ENCODE assay signal across 22 cellular contexts in the genomic region with DNA sequence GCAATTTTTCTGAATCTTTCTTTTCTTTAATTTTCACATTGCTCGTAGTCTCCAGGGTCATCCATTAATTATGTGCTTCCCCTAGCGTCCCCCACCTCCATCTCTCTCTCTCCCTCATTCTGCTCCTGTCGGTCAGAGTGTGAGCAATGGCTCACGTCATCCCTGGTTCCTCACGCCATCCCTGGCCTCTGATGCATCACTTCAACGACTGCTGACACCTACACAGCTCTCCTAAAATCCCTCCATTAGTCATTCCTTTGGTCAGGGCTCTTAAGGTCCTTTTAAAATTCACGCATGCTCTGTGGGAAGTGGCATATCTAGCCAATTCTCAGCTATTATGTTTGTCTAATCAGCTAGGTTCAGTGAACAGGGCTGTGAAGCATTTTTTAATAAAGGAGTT. TPM values are rescaled to one million over a fixed set of nuclear protein-coding genes. Genes with fewer than 3 reads are reported as not detected.
"Had no signal": no experiment of that assay in that cellular context is flagged by ENCODE, and none has a peak within 500 bp of the region (broad histone marks: within the 10 kb centered on the region; RNA-seq: fewer than 3 reads in every experiment).

No MANE protein-coding gene starts in this region.

- H3K27ac Mint-ChIP-seq: activated B cell treated with CpG ODN at 0.5 μM for 24 hours; activated CD8-positive, alpha-beta T cell treated with anti-CD3 and anti-CD28 coated beads for 36 hours; activated naive CD4-positive, alpha-beta T cell treated with anti-CD3 and anti-CD28 coated beads, Interleukin-2, amount 50 U/mL, for 72 hours; dendritic cell treated with granulocyte-macrophage colony-stimulating factor and Interleukin-4, amounts not matched to agents 40 ng/mL and 50 ng/mL, for 4 days; progenitor cell of endocrine pancreas; stimulated activated memory B cell treated with anti-CD40 and anti-IgM and Interleukin-4, amounts not matched to agents 10 μg/mL and 1 μg/mL and 100 μg/mL, for 72 hours had no signal

- H3K4me1 ChIP-seq: heart left ventricle, right atrium auricular region, thyroid gland had no signal

- H3K4me1 Mint-ChIP-seq: activated B cell treated with CpG ODN at 0.5 μM for 24 hours; stimulated activated memory B cell treated with anti-CD40 and anti-IgM and Interleukin-4, amounts not matched to agents 10 μg/mL and 1 μg/mL and 100 μg/mL, for 72 hours had no signal

- H3K36me3 Mint-ChIP-seq: activated naive CD4-positive, alpha-beta T cell treated with anti-CD3 and anti-CD28 coated beads, Interleukin-2, amount 50 U/mL, for 72 hours; stimulated activated memory B cell treated with anti-CD40 and anti-IgM and Interleukin-4, amounts not matched to agents 10 μg/mL and 1 μg/mL and 100 μg/mL, for 72 hours had no signal

- H3K4me3 Mint-ChIP-seq: activated B cell treated with CpG ODN at 0.5 μM for 24 hours; activated CD8-positive, alpha-beta T cell treated with anti-CD3 and anti-CD28 coated beads for 36 hours; activated T-cell treated with anti-CD3 and anti-CD28 coated beads, Interleukin-2, amount 50 U/mL, for 4 hours; dendritic cell treated with granulocyte-macrophage colony-stimulating factor and Interleukin-4, amounts not matched to agents 40 ng/mL and 50 ng/mL, for 4 days; stimulated activated memory B cell treated with anti-CD40 and anti-IgM and Interleukin-4, amounts not matched to agents 10 μg/mL and 1 μg/mL and 100 μg/mL, for 72 hours had no signal

- H3K27ac ChIP-seq: heart left ventricle, right atrium auricular region, thyroid gland had no signal

- DNase-seq: activated B cell treated with CpG ODN at 0.5 μM for 24 hours; activated CD4-positive, alpha-beta T cell treated with anti-CD3 and anti-CD28 coated beads for 48 hours; activated CD8-positive, alpha-beta T cell treated with anti-CD3 and anti-CD28 coated beads for 36 hours; activated effector memory CD4-positive, alpha-beta T cell treated with anti-CD3 and anti-CD28 coated beads, Interleukin-2, amount 50 U/mL, for 16 hours; activated T-cell treated with anti-CD3 and anti-CD28 coated beads, Interleukin-2, amount 50 U/mL, for 4 hours; amniotic stem cell; effector memory CD4-positive, alpha-beta T cell; heart left ventricle; left colon; midbrain; stimulated activated CD4-positive, alpha-beta T cell treated with anti-CD3 and anti-CD28 coated beads, Interleukin-2, amount 100 ng/mL, for 48 hours; thyroid gland had no signal

- ATAC-seq: activated CD8-positive, alpha-beta T cell treated with anti-CD3 and anti-CD28 coated beads for 36 hours; activated naive CD4-positive, alpha-beta T cell treated with anti-CD3 and anti-CD28 coated beads, Interleukin-2, amount 50 U/mL, for 72 hours; activated T-cell treated with anti-CD3 and anti-CD28 coated beads, Interleukin-2, amount 50 U/mL, for 4 hours; heart left ventricle; left colon; stimulated activated memory B cell treated with anti-CD40 and anti-IgM and Interleukin-4, amounts not matched to agents 10 μg/mL and 1 μg/mL and 100 μg/mL, for 72 hours had no signal

- FAIRE-seq: bronchial epithelial cell, frontal cortex, islet of Langerhans, TTC549 had no signal

- H3K9me3 ChIP-seq: right atrium auricular region, thyroid gland had no signal

- H3K4me3 ChIP-seq: heart left ventricle, right atrium auricular region, thyroid gland had no signal

- H3K27me3 Mint-ChIP-seq: activated B cell treated with CpG ODN at 0.5 μM for 24 hours; activated CD8-positive, alpha-beta T cell treated with anti-CD3 and anti-CD28 coated beads for 36 hours; dendritic cell treated with granulocyte-macrophage colony-stimulating factor and Interleukin-4, amounts not matched to agents 40 ng/mL and 50 ng/mL, for 4 days; stimulated activated memory B cell treated with anti-CD40 and anti-IgM and Interleukin-4, amounts not matched to agents 10 μg/mL and 1 μg/mL and 100 μg/mL, for 72 hours had no signal

- H3K27me3 ChIP-seq: heart left ventricle, right atrium auricular region, thyroid gland had no signal

- H3K36me3 ChIP-seq: heart left ventricle, right atrium auricular region, thyroid gland had no signal

RNA-seq across cellular contexts. Expression of a gene that starts 32.3 kb away (rescaled TPM):
- total RNA-seq: activated B cell treated with CpG ODN at 0.5 μM for 24 hours; activated CD8-positive, alpha-beta T cell treated with anti-CD3 and anti-CD28 coated beads for 36 hours; activated naive CD4-positive, alpha-beta T cell treated with anti-CD3 and anti-CD28 coated beads, Interleukin-2, amount 50 U/mL, for 72 hours; activated T-cell treated with anti-CD3 and anti-CD28 coated beads, Interleukin-2, amount 50 U/mL, for 4 hours; lung microvascular endothelial cell; right atrium auricular region had no signal
- polyA plus RNA-seq: heart left ventricle had no signal
